In the genomic region with DNA sequence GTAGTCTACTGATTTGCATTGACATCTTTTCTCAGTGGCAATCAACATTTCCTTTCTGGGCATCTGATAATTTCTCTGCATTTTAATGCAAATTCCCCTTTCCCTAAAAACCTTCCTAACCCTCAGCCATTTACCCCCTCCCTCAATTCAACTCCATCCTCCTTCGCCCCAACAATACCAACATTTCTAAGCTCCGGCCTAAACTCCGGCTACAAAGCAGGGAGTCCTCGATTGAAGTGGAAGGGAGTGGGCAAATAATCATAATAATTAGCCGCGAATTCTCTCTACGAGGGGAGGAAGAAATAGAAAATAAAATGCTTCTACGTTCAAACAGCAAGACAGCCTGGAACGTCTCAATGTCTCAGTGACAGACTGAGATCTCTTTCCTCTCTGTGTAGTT, we compare ENCODE assay signal across 9 cellular contexts. TPM values are rescaled to one million over a fixed set of nuclear protein-coding genes. Genes with fewer than 3 reads are reported as not detected.
DNase-seq lines count a peak whose midpoint lies in the region; ATAC-seq and TF ChIP-seq lines count a peak whose summit lies in the region.
"Had no signal": no experiment of that assay in that cellular context is flagged by ENCODE, and none has a peak within 500 bp of the region (broad histone marks: within the 10 kb centered on the region; RNA-seq: fewer than 3 reads in every experiment).

No MANE protein-coding gene starts in this region.

- H3K56ac ChIP-seq in IMR-90 (ENCODE audit: extremely low read depth, insufficient read depth, low read length), result no peak overlapping the region

- peaks cover 9 to 58% (median 34%) of the 10 kb centered on the region in 7 donors for H3K4me1 Mint-ChIP-seq in naive thymus-derived CD4-positive, alpha-beta T cell

- H3K4me1 ChIP-seq in BLaER1 treated with 17β-estradiol and CSF1 and Interleukin-3, amounts not matched to agents 10 nM and 100 nM, result peaks cover 42 to 51% (median 50%) of the 10 kb centered on the region in 10 experiments
- no peaks in the 10 kb centered on the region for H3K4me1 ChIP-seq in IMR-90 (ENCODE audit: control insufficient read depth, insufficient read depth, low read length)
- H3K4me1 ChIP-seq in mammary epithelial cell (ENCODE audit: insufficient read depth, low read length), result peaks cover 18% of the 10 kb centered on the region
- peaks cover 5 to 17% of the 10 kb centered on the region in 2 donors for H3K4me1 ChIP-seq in naive thymus-derived CD4-positive, alpha-beta T cell (ENCODE audit: control insufficient read depth in 2 of 2, insufficient read depth in 2 of 2, low read length in 2 of 2)

- POLR2A ChIA-PET in IMR-90 (lab: Charles Lee; ENCODE audit: unreplicated experiment), result no interaction called here
- POLR2A ChIA-PET in naive thymus-derived CD4-positive, alpha-beta T cell (lab: Charles Lee), result no interaction called here

- no peak overlapping the region for H4K5ac ChIP-seq in IMR-90 (ENCODE audit: low read depth, low read length)

- H3K4me3 ChIP-seq in BLaER1 treated with 17β-estradiol and CSF1 and Interleukin-3, amounts not matched to agents 10 nM and 100 nM, result peak overlapping the region; percentile 72 to 95 (median 88)
- H3K4me3 ChIP-seq in IMR-90 (ENCODE audit: insufficient read depth, low read depth, low read length), result no peak overlapping the region
- H3K4me3 ChIP-seq in mammary epithelial cell (replicated peaks in 1 of 3; ENCODE audit: insufficient read depth in 1 of 3, low read depth in 2 of 3, low read length in 3 of 3), result peak overlapping the region; percentile 81 to 89 (median 83)
- H3K4me3 ChIP-seq in naive thymus-derived CD4-positive, alpha-beta T cell (ENCODE audit: low read length), result peak overlapping the region; percentile 70

- no peak overlapping the region for H2BK5ac ChIP-seq in IMR-90 (ENCODE audit: low read depth, low read length, poor library complexity, severe bottlenecking)

- TF ChIP-seq RAD21 in IMR-90 (IDR thresholded peaks at IDR 0.05; ENCODE audit: low read length), result no peak

- no peak overlapping the region for H4K8ac ChIP-seq in IMR-90 (ENCODE audit: low read depth in 2 of 2, low read length in 2 of 2)

- no peak for TF ChIP-seq POLR2A in IMR-90 (IDR thresholded peaks at IDR 0.05; ENCODE audit: low read depth, low read length)

- H3K18ac ChIP-seq in IMR-90 (ENCODE audit: low read depth, low read length), result no peak overlapping the region

- no peak overlapping the region for H3K14ac ChIP-seq in IMR-90 (replicated peaks; ENCODE audit: low read depth, low read length)

- DNase-seq in IMR-90 (no peak), mammary epithelial cell (no peak), NCI-H1930 (lab: John Stamatoyannopoulos, UW) (no peak), SKM-1 (lab: John Stamatoyannopoulos, UW; ENCODE audit: unreplicated experiment) (no peak)
- no peak for DNase-seq in naive thymus-derived CD4-positive, alpha-beta T cell
- DNase-seq in stimulated activated CD4-positive, alpha-beta T cell treated with anti-CD3 and anti-CD28 coated beads, Interleukin-4, amount 100 ng/mL, for 1 hour, result no peak
- DNase-seq: activated CD4-positive, alpha-beta T cell treated with anti-CD3 and anti-CD28 coated beads for 4 hours had no signal

- no peaks in the 10 kb centered on the region for H3K9me3 ChIP-seq in BLaER1 treated with 17β-estradiol and CSF1 and Interleukin-3, amounts not matched to agents 10 nM and 100 nM (replicated peaks in 1 of 11)
- no peaks in the 10 kb centered on the region for H3K9me3 ChIP-seq in IMR-90 (ENCODE audit: control insufficient read depth, insufficient read depth, low read length)
- H3K9me3 ChIP-seq in mammary epithelial cell (replicated peaks; ENCODE audit: insufficient read depth, low read length), result no peaks in the 10 kb centered on the region
- H3K9me3 ChIP-seq in naive thymus-derived CD4-positive, alpha-beta T cell (ENCODE audit: control insufficient read depth in 2 of 3, low read length in 3 of 3), result no peaks in the 10 kb centered on the region

- no peak overlapping the region for H2AFZ ChIP-seq in IMR-90 (replicated peaks; ENCODE audit: low read length, poor library complexity)
- H2AFZ ChIP-seq in mammary epithelial cell (ENCODE audit: low read depth, low read length), result peak overlapping the region; percentile 96

- H2BK20ac ChIP-seq in IMR-90 (ENCODE audit: low read depth, low read length), result no peak overlapping the region

- peak overlapping the region; percentile 73 to 99 (median 96) for H3K9ac ChIP-seq in BLaER1 treated with 17β-estradiol and CSF1 and Interleukin-3, amounts not matched to agents 10 nM and 100 nM
- no peak overlapping the region for H3K9ac ChIP-seq in IMR-90 (ENCODE audit: low read depth, low read length)
- H3K9ac ChIP-seq in mammary epithelial cell (ENCODE audit: insufficient read depth, low read length), result peak overlapping the region; percentile 57

- H3K4me2 ChIP-seq in BLaER1 treated with 17β-estradiol and CSF1 and Interleukin-3, amounts not matched to agents 10 nM and 100 nM, result peak overlapping the region; percentile 83 to 98 (median 95)
- H3K4me2 ChIP-seq in IMR-90 (ENCODE audit: low read depth, low read length) (peak overlapping the region; percentile 0; the same call in 1 of the 2 replicates), mammary epithelial cell (ENCODE audit: insufficient read depth, low read depth, low read length) (peak overlapping the region; percentile 98)

- no peak overlapping the region for H2BK15ac ChIP-seq in IMR-90 (ENCODE audit: low read depth, low read length)

- no peak for TF ChIP-seq CTCF in IMR-90 (conservative IDR thresholded peaks at IDR 0.05; ENCODE audit: low read depth, low read length)
- TF ChIP-seq CTCF in mammary epithelial cell (conservative IDR thresholded peaks at IDR 0.05 in 1 of 2, IDR thresholded peaks at IDR 0.05 in 1 of 2; ENCODE audit: extremely low read depth in 1 of 2, insufficient read depth in 1 of 2, low read depth in 1 of 2, low read length in 2 of 2), result no peak

- H3K27ac ChIP-seq in BLaER1 treated with 17β-estradiol and CSF1 and Interleukin-3, amounts not matched to agents 10 nM and 100 nM, result peak overlapping the region in 10 of 11 experiments; percentile 70 to 98 (median 93); a peak in 21 of 22 replicates
- no peak overlapping the region for H3K27ac ChIP-seq in IMR-90 (ENCODE audit: insufficient read depth, low read length)
- H3K27ac ChIP-seq in mammary epithelial cell (ENCODE audit: insufficient read depth, low read depth, low read length), result peak overlapping the region; percentile 16
- no peak overlapping the region for H3K27ac ChIP-seq in naive thymus-derived CD4-positive, alpha-beta T cell (ENCODE audit: low read depth, low read length)

- intact Hi-C loops in IMR-90 (cut with micrococcal nuclease) (no loop called here), mammary epithelial cell (cut with micrococcal nuclease) (no loop called here)
- intact Hi-C loops in naive thymus-derived CD4-positive, alpha-beta T cell (cut with micrococcal nuclease), result no loop called here

- dilution Hi-C loops in IMR-90 (cut with HindIII; ENCODE audit: low sequenced_read_pairs, unreplicated experiment) (no loop called here), mammary epithelial cell (cut with HindIII; ENCODE audit: low sequenced_read_pairs) (no loop called here)

- peaks cover 53 to 90% (median 65%) of the 10 kb centered on the region in 5 donors for H3K27me3 Mint-ChIP-seq in naive thymus-derived CD4-positive, alpha-beta T cell

- no peaks in the 10 kb centered on the region for H3K27me3 ChIP-seq in BLaER1 treated with 17β-estradiol and CSF1 and Interleukin-3, amounts not matched to agents 10 nM and 100 nM
- H3K27me3 ChIP-seq in IMR-90 (ENCODE audit: control insufficient read depth, insufficient read depth, low read length) (peaks cover 42% of the 10 kb centered on the region), mammary epithelial cell (ENCODE audit: insufficient read depth, low read length) (no peaks in the 10 kb centered on the region)
- H3K27me3 ChIP-seq in naive thymus-derived CD4-positive, alpha-beta T cell (ENCODE audit: control insufficient read depth in 2 of 2, insufficient read depth in 2 of 2, low read length in 2 of 2), result peaks cover 10 to 32% of the 10 kb centered on the region in 2 donors

- no peak overlapping the region for H3K23ac ChIP-seq in IMR-90 (ENCODE audit: low read depth, low read length)

- no peak overlapping the region for H4K91ac ChIP-seq in IMR-90 (ENCODE audit: insufficient read depth, low read depth, low read length)

- H3K9me1 ChIP-seq in IMR-90 (ENCODE audit: insufficient read depth, low read length), result no peaks in the 10 kb centered on the region

- BruUV-seq in IMR-90 (replicated peaks; lab: Mats Ljungman, UMichigan), result no TSS peak
- BruUV-seq in mammary epithelial cell (replicated peaks; lab: Mats Ljungman, UMichigan), result no TSS peak

- CTCF ChIA-PET in IMR-90 (lab: Yijun Ruan, JAX) (no interaction called here), mammary epithelial cell (lab: Charles Lee; ENCODE audit: low non-redundant PET) (no interaction called here)
- CTCF ChIA-PET in naive thymus-derived CD4-positive, alpha-beta T cell (lab: Charles Lee), result interaction anchor here (0.7 kb wide), 1 partner anchor 86 kb away, joined by 3 read pairs; no protein-coding TSS in a partner anchor

- peak overlapping the region; percentile 41 to 93 (median 86) for H3K4me3 Mint-ChIP-seq in naive thymus-derived CD4-positive, alpha-beta T cell

- H2AK5ac ChIP-seq in IMR-90 (ENCODE audit: low read depth, low read length), result no peak overlapping the region

- no peaks in the 10 kb centered on the region for H3K79me1 ChIP-seq in IMR-90 (ENCODE audit: low read depth in 1 of 2, low read length in 2 of 2)

- in situ Hi-C loops in IMR-90 (cut with MboI; ENCODE audit: low sequenced_read_pairs), result no loop called here
- in situ Hi-C loops in mammary epithelial cell (cut with MboI; ENCODE audit: low sequenced_read_pairs in 2 of 2), result loop anchor here in 1 of 2 donors (25.0 kb wide), 1 partner anchor 1237 kb away; no protein-coding TSS in a partner anchor

- peaks cover 0 to 24% (median 17%) of the 10 kb centered on the region in 11 experiments; a peak in 15 of 22 replicates for H3K36me3 ChIP-seq in BLaER1 treated with 17β-estradiol and CSF1 and Interleukin-3, amounts not matched to agents 10 nM and 100 nM
- H3K36me3 ChIP-seq in IMR-90 (ENCODE audit: control insufficient read depth, insufficient read depth, low read length), result no peaks in the 10 kb centered on the region
- H3K36me3 ChIP-seq in mammary epithelial cell (ENCODE audit: insufficient read depth, low read length), result peaks cover 5% of the 10 kb centered on the region
- H3K36me3 ChIP-seq in naive thymus-derived CD4-positive, alpha-beta T cell (ENCODE audit: control insufficient read depth in 2 of 3, insufficient read depth in 3 of 3, low read length in 3 of 3), result no peaks in the 10 kb centered on the region

- peaks cover 0 to 4% (median 0%) of the 10 kb centered on the region in 11 donors for H3K9me3 Mint-ChIP-seq in naive thymus-derived CD4-positive, alpha-beta T cell

- H2AK9ac ChIP-seq in IMR-90 (replicated peaks; ENCODE audit: low read depth, low read length, poor library complexity), result no peak overlapping the region

- H3K4ac ChIP-seq in IMR-90 (ENCODE audit: low read depth, low read length), result no peak overlapping the region

- no peak overlapping the region for H2BK120ac ChIP-seq in IMR-90 (ENCODE audit: low read depth, low read length)

- peak overlapping the region in 5 of 9 donors; percentile 4 to 79 (median 27) for H3K27ac Mint-ChIP-seq in naive thymus-derived CD4-positive, alpha-beta T cell

- H4K20me1 ChIP-seq in BLaER1 treated with 17β-estradiol and CSF1 and Interleukin-3, amounts not matched to agents 10 nM and 100 nM, result peaks cover 0 to 39% (median 0%) of the 10 kb centered on the region in 11 experiments; a peak in 6 of 22 replicates
- H4K20me1 ChIP-seq in IMR-90 (ENCODE audit: insufficient read depth, low read length) (no peaks in the 10 kb centered on the region), mammary epithelial cell (ENCODE audit: insufficient read depth, low read length) (no peaks in the 10 kb centered on the region)

- H3K79me2 ChIP-seq in mammary epithelial cell (ENCODE audit: insufficient read depth, low read length), result peaks cover 22% of the 10 kb centered on the region

- H3K36me3 Mint-ChIP-seq in naive thymus-derived CD4-positive, alpha-beta T cell, result no peaks in the 10 kb centered on the region

- no peak for ATAC-seq in IMR-90 (ENCODE audit: low read depth)
- no peak for ATAC-seq in naive thymus-derived CD4-positive, alpha-beta T cell
- ATAC-seq in GM18511 (IDR thresholded peaks at IDR 0.05; ENCODE audit: unreplicated experiment), result no peak

- 100% methylated on average over 2 of the region's 9 CpGs; no CpG with 5 or more reads in 1 of the 2 experiments for WGBS in IMR-90 (ENCODE audit: extremely low coverage in 2 of 2, insufficient read length in 1 of 2), 2 experiments
- 16% methylated on average over 8 of the region's 9 CpGs for WGBS in mammary epithelial cell (ENCODE audit: low coverage, missing lambda C conversion rate)

RNA-seq across cellular contexts. Expression of a gene that starts 4.6 kb away (rescaled TPM):
- total RNA-seq in IMR-90 (2012; rRNA removed) (1.1 and 1.7 TPM in 2 replicates), mammary epithelial cell (10 to 100 TPM in 1 of 2 donors, 1 to 10 TPM in 1; 8.5 to 12.7 TPM)
- polyA plus RNA-seq in IMR-90 (2012; rRNA removed) (1.0 and 1.2 TPM in 2 replicates), mammary epithelial cell (2.7 TPM)
- polyA plus RNA-seq in IMR-90 (2012; cell fraction: cytosol; rRNA removed), result 0.51 and 0.54 TPM in 2 replicates
- polyA plus RNA-seq in IMR-90 (2012; cell fraction: nucleus; rRNA removed; ENCODE audit: low replicate concordance), result 0.81 and 2.6 TPM in 2 replicates
- polyA minus RNA-seq in mammary epithelial cell, result 10.6 TPM
- total RNA-seq in naive thymus-derived CD4-positive, alpha-beta T cell, result 10 to 100 TPM in 1 of 5 experiments, 1 to 10 TPM in 3, not detected in 1; 1.6 to 26.2 (median 4.4) TPM
- 1 to 10 TPM; 1.5 to 2.8 TPM for polyA plus RNA-seq in naive thymus-derived CD4-positive, alpha-beta T cell

Comparison
In these comparisons a context has a peak if more than half of its experiments do, and no peak if none do; other contexts are left out.
1. H3K27ac ChIP-seq: peak in BLaER1 treated with 17β-estradiol and CSF1 and Interleukin-3, amounts not matched to agents 10 nM and 100 nM (10 of 11) and mammary epithelial cell (single experiment); none in IMR-90 (single experiment) and naive thymus-derived CD4-positive, alpha-beta T cell (single experiment).
2. H3K4me2 ChIP-seq: peak in every context shown above with its lines; median percentile 98 in mammary epithelial cell; 95 in BLaER1 treated with 17β-estradiol and CSF1 and Interleukin-3, amounts not matched to agents 10 nM and 100 nM; 0 in IMR-90.